In genomic region chr5:177402271-177403043, GRCh38 we compare ENCODE assay signal across 6 cellular contexts. TPM values are rescaled to one million over a fixed set of nuclear protein-coding genes. Genes with fewer than 3 reads are reported as not detected.
DNase-seq lines count a peak whose midpoint lies in the region; ATAC-seq and TF ChIP-seq lines count a peak whose summit lies in the region.

No MANE protein-coding gene starts in this region.

- H3K4me1 ChIP-seq in ES-I3 (ENCODE audit: insufficient read depth, low read length) (no peaks in the 10 kb centered on the region; the same call in 1 of the 2 replicates), transverse colon (peaks cover 20 to 50% (median 42%) of the 10 kb centered on the region in 4 donors)

- H3K36me3 ChIP-seq in ES-I3 (ENCODE audit: insufficient read depth, low read length) (no peaks in the 10 kb centered on the region), kidney epithelial cell (ENCODE audit: control insufficient read depth, insufficient read depth, low read length) (no peaks in the 10 kb centered on the region), transverse colon (no peaks in the 10 kb centered on the region)

- no peak for TF ChIP-seq EP300 in transverse colon (IDR thresholded peaks at IDR 0.05; ENCODE audit: low read depth)

- H3K27me3 ChIP-seq in kidney epithelial cell (ENCODE audit: control insufficient read depth, insufficient read depth, low read length), result peaks cover 38% of the 10 kb centered on the region
- H3K27me3 ChIP-seq in transverse colon, result peaks cover 48% of the 10 kb centered on the region

- intact Hi-C loops in transverse colon (cut with DNase I; ENCODE audit: low total_unique reads), result loop anchor here (2.0 kb wide), 2 partner anchors 44 to 52 kb away; partner anchors contain the start of gene PRR7

- 12% methylated on average over 44 of the region's 49 CpGs; no CpG with 5 or more reads in 1 of the 2 donors for WGBS in transverse colon (ENCODE audit: low coverage in 1 of 2), 2 donors

- H3K27ac ChIP-seq in transverse colon, result peak overlapping the region; percentile 61 to 86 (median 74)

- H3K9ac ChIP-seq in ES-I3 (ENCODE audit: low read depth, low read length), result peak overlapping the region; percentile 64; the same call in 1 of the 2 replicates

- peak; percentile 66 for TF ChIP-seq CTCF in kidney epithelial cell (IDR thresholded peaks at IDR 0.05; ENCODE audit: insufficient read depth, low read length, poor library complexity, severe bottlenecking)
- peak; percentile 18 to 70 (median 41) for TF ChIP-seq CTCF in transverse colon (IDR thresholded peaks at IDR 0.05)

- H3K9me3 ChIP-seq in ES-I3 (ENCODE audit: control insufficient read depth, insufficient read depth, low read length), result no peaks in the 10 kb centered on the region
- H3K9me3 ChIP-seq in transverse colon, result no peaks in the 10 kb centered on the region

- peak overlapping the region; percentile 41 for H3K4me3 ChIP-seq in kidney epithelial cell (ENCODE audit: low read depth, low read length)
- peak overlapping the region in 3 of 4 donors; percentile 34 to 81 (median 60) for H3K4me3 ChIP-seq in transverse colon

- no peak for TF ChIP-seq POLR2A in transverse colon (IDR thresholded peaks at IDR 0.05)

- DNase-seq in NCI-H226 (peak; percentile 81), kidney epithelial cell (ENCODE audit: low read depth) (no peak), transverse colon (peak; percentile 86)
- peak; percentile 65 for DNase-seq in activated effector memory CD4-positive, alpha-beta T cell treated with Interleukin-2 at 50 U/mL for 16 hours

- ATAC-seq in GM21619 (IDR thresholded peaks at IDR 0.05; ENCODE audit: unreplicated experiment), result no peak

- in situ Hi-C loops in transverse colon (cut with MboI; ENCODE audit: low pct_ligation_motif_present in 1 of 4, low pct_unique_long_range_greater_than_20kb in 1 of 4, low sequenced_read_pairs in 3 of 4), result no loop called here

RNA-seq across cellular contexts. Expression of gene PFN3, which starts 2.0 kb away (rescaled TPM):
- not detected in 2 replicates for total RNA-seq in kidney epithelial cell
- not detected for total RNA-seq in transverse colon

RNA-seq across cellular contexts. Expression of gene F12, which starts 6.9 kb away (rescaled TPM):
- 4.0 and 5.1 TPM in 2 replicates for total RNA-seq in kidney epithelial cell
- total RNA-seq in transverse colon, result 10 to 100 TPM in 1 of 4 donors, 1 to 10 TPM in 3; 2.6 to 20.1 (median 5.6) TPM

RNA-seq across cellular contexts. Expression of gene SLC34A1, which starts 18.2 kb away (rescaled TPM):
- not detected in 2 replicates for total RNA-seq in kidney epithelial cell
- under 1 TPM in 1 of 4 donors, not detected in 3; 0.55 TPM for total RNA-seq in transverse colon

RNA-seq across cellular contexts. Expression of gene GRK6, which starts 24.0 kb away (rescaled TPM):
- total RNA-seq in kidney epithelial cell (34.9 and 46.4 TPM in 2 replicates), transverse colon (10 to 100 TPM; 21.5 to 40.5 (median 36.4) TPM)

RNA-seq across cellular contexts. Expression of gene PRR7, which starts 44.2 kb away (rescaled TPM):
- total RNA-seq in kidney epithelial cell (5.8 and 10.3 TPM in 2 replicates), transverse colon (1 to 10 TPM in 3 of 4 donors, not detected in 1; 2.1 to 5.0 (median 2.5) TPM)
